In genomic region chr6:41021832-41022231, GRCh38 we compare ENCODE assay signal across 8 cellular contexts. TPM values are rescaled to one million over a fixed set of nuclear protein-coding genes. Genes with fewer than 3 reads are reported as not detected.
A peak's percentile ranks its signal among the peaks of the same experiment; 100 is the strongest.
DNase-seq lines count a peak whose midpoint lies in the region; ATAC-seq and TF ChIP-seq lines count a peak whose summit lies in the region.

No MANE protein-coding gene starts in this region.

- H3K27ac ChIP-seq in right atrium auricular region: no peak overlapping the region
- H3K27ac ChIP-seq in VCaP: peak overlapping the region; percentile 81
- no peak overlapping the region for H3K27ac ChIP-seq in heart left ventricle

- TF ChIP-seq CTCF in right atrium auricular region (IDR thresholded peaks at IDR 0.05) (peak in 1 of 2 donors; percentile 49), VCaP (conservative IDR thresholded peaks at IDR 0.05) (peak; percentile 67), heart left ventricle (IDR thresholded peaks at IDR 0.05) (peak in 9 of 12 donors; percentile 16 to 52 (median 33))

- H3K9me3 ChIP-seq in right atrium auricular region (no peaks in the 10 kb centered on the region), heart left ventricle (peaks cover 0 to 10% (median 0%) of the 10 kb centered on the region in 12 donors)

- TF ChIP-seq POLR2A in heart left ventricle (IDR thresholded peaks at IDR 0.05): no peak

- H3K4me1 ChIP-seq in right atrium auricular region (no peaks in the 10 kb centered on the region), heart left ventricle (peaks cover 0 to 12% (median 1%) of the 10 kb centered on the region in 12 donors)

- H3K4me3 ChIP-seq in right atrium auricular region: no peak overlapping the region
- H3K4me3 ChIP-seq in heart left ventricle: no peak overlapping the region

- intact Hi-C loops in Right ventricle myocardium inferior (cut with DNase I): no loop called here
- intact Hi-C loops in heart left ventricle (cut with DNase I): loop anchor here in 7 of 10 donors (2.0 to 10.0 kb wide), 9 partner anchors 125 to 1677 kb away; no protein-coding TSS in a partner anchor

- ATAC-seq in Right ventricle myocardium inferior (peak; percentile 78), heart left ventricle (peak; percentile 71 to 91 (median 78)), GM18858 (IDR thresholded peaks at IDR 0.05; ENCODE audit: unreplicated experiment) (no peak), GM19023 (IDR thresholded peaks at IDR 0.05; ENCODE audit: unreplicated experiment) (no peak)

- H3K27me3 ChIP-seq in right atrium auricular region (no peaks in the 10 kb centered on the region), heart left ventricle (no peaks in the 10 kb centered on the region)

- no peaks in the 10 kb centered on the region for H3K36me3 ChIP-seq in right atrium auricular region
- H3K36me3 ChIP-seq in heart left ventricle: no peaks in the 10 kb centered on the region

- 69 to 80% (median 75%) methylated on average over 3 of the region's 3 CpGs for whole genome bisulfite sequencing in heart left ventricle, 4 donors

- DNase-seq in Right ventricle myocardium inferior (ENCODE audit: missing footprints) (no peak), right atrium auricular region (ENCODE audit: low spot score) (no peak), heart left ventricle (peak in 2 of 5 donors; percentile 37 to 60), NCI-H128 (lab: John Stamatoyannopoulos, UW; ENCODE audit: unreplicated experiment) (no peak)
- no peak for DNase-seq in effector CD8-positive, alpha-beta T cell (lab: John Stamatoyannopoulos, UW)

RNA-seq across cellular contexts. Expression of gene UNC5CL, which starts 17.2 kb away (rescaled TPM):
- total RNA-seq in Right ventricle myocardium inferior (0.60 TPM), right atrium auricular region (under 1 TPM; 0.43 to 0.96 TPM), heart left ventricle (1 to 10 TPM in 1 of 9 donors, under 1 TPM in 8; 0.21 to 1.1 (median 0.50) TPM)
- polyA plus RNA-seq in heart left ventricle: under 1 TPM; 0.50 to 0.65 TPM

RNA-seq across cellular contexts. Expression of gene TSPO2, which starts 20.4 kb away (rescaled TPM):
- total RNA-seq in Right ventricle myocardium inferior (not detected), right atrium auricular region (not detected), heart left ventricle (not detected)
- not detected for polyA plus RNA-seq in heart left ventricle

RNA-seq across cellular contexts. Expression of gene APOBEC2, which starts 31.2 kb away (rescaled TPM):
- 246 TPM for total RNA-seq in Right ventricle myocardium inferior
- 100 to 1,000 TPM; 130 to 245 TPM for total RNA-seq in right atrium auricular region
- 100 to 1,000 TPM; 139 to 524 (median 237) TPM for total RNA-seq in heart left ventricle
- polyA plus RNA-seq in heart left ventricle: 100 to 1,000 TPM in 1 of 2 donors, 10 to 100 TPM in 1; 72.3 to 237 TPM

RNA-seq across cellular contexts. Expression of gene OARD1, which starts 50.3 kb away (rescaled TPM):
- total RNA-seq in Right ventricle myocardium inferior (20.5 TPM), right atrium auricular region (10 to 100 TPM in 1 of 2 donors, 1 to 10 TPM in 1; 9.4 to 13.4 TPM), heart left ventricle (10 to 100 TPM; 12.8 to 21.8 (median 17.7) TPM)
- 10 to 100 TPM; 26.6 to 28.1 TPM for polyA plus RNA-seq in heart left ventricle

RNA-seq across cellular contexts. Expression of gene NFYA, which starts 50.9 kb away (rescaled TPM):
- 9.8 TPM for total RNA-seq in Right ventricle myocardium inferior
- total RNA-seq in right atrium auricular region: 1 to 10 TPM; 8.2 to 9.9 TPM
- total RNA-seq in heart left ventricle: 10 to 100 TPM in 4 of 9 donors, 1 to 10 TPM in 5; 6.5 to 12.5 (median 9.7) TPM
- 1 to 10 TPM; 4.3 to 7.3 TPM for polyA plus RNA-seq in heart left ventricle

Comparison
In these comparisons a context has a peak if more than half of its experiments do, and no peak if none do; other contexts are left out.
1. ATAC-seq: peak in Right ventricle myocardium inferior (single experiment) and heart left ventricle (4 of 4); none in GM18858 (single experiment) and GM19023 (single experiment).